In genomic region chr2:50178050-50178449, GRCh38 we compare ENCODE assay signal across 16 cellular contexts.
DNase-seq lines count a peak whose midpoint lies in the region; ATAC-seq lines count a peak whose summit lies in the region.
"Had no signal": no experiment of that assay in that cellular context is flagged by ENCODE, and none has a peak within 500 bp of the region (broad histone marks: within the 10 kb centered on the region; RNA-seq: fewer than 3 reads in every experiment).

No MANE protein-coding gene starts in this region.

- peak; percentile 69 to 88 for DNase-seq in NCI-H446 (lab: John Stamatoyannopoulos, UW)
- peak; percentile 45 for DNase-seq in cerebellum (ENCODE audit: low spot score)
- DNase-seq in middle frontal gyrus (ENCODE audit: extremely low spot score, low spot score): peak; percentile 58
- no peak for DNase-seq in RPMI8226
- no peak for DNase-seq in stimulated activated naive CD4-positive, alpha-beta T cell (lab: John Stamatoyannopoulos, UW)
- DNase-seq in head of caudate nucleus: no peak
- DNase-seq: Caco-2; CD4-positive, CD25-positive, alpha-beta regulatory T cell; CD8-positive, alpha-beta T cell; DMS153; DND-41; GDM1; H9 had no signal

- intact Hi-C loops in head of caudate nucleus (cut with DNase I): no loop called here

- no peak for ATAC-seq in GM18873 (IDR thresholded peaks at IDR 0.05; ENCODE audit: low FRiP score, unreplicated experiment)
- ATAC-seq: CD8-positive, alpha-beta T cell; GM23338; HCT116 had no signal

Comparison
In these comparisons a context has a peak if more than half of its experiments do, and no peak if none do; other contexts are left out.
1. DNase-seq: peak in NCI-H446 (2 of 2), cerebellum (single experiment) and middle frontal gyrus (single experiment); none in RPMI8226 (single experiment), stimulated activated naive CD4-positive, alpha-beta T cell (0 of 6) and head of caudate nucleus (0 of 42).